ENCODE assay signal across 2 cellular contexts in genomic region chr2:239245872-239246701, GRCh38.
A peak's percentile ranks its signal among the peaks of the same experiment; 100 is the strongest.
TF ChIP-seq lines count a peak whose summit lies in the region.

No MANE protein-coding gene starts in this region.

TF ChIP-seq in IMR-90, 13 proteins besides CTCF, POLR2A, EP300 and RAD21 (continued from another document):
- no peak for TF ChIP-seq USF2 (IDR thresholded peaks at IDR 0.05; ENCODE audit: low read depth, low read length)
- no peak for TF ChIP-seq RFX5 (IDR thresholded peaks at IDR 0.05; ENCODE audit: low read depth, low read length)
- TF ChIP-seq MAFK (IDR thresholded peaks at IDR 0.05; ENCODE audit: low read depth, low read length): no peak

TF ChIP-seq in WTC11, 78 proteins besides CTCF, POLR2A, EP300 and RAD21 (continued from another document):
- peak; percentile 25; the same call in 1 of the 2 replicates for TF ChIP-seq PRDM15 (CRISPR knock-in tag; IDR thresholded peaks at IDR 0.05)
